1 cellular context compared by ENCODE assay signal in genomic region chr22:23828800-23829680, GRCh38.
TF ChIP-seq lines count a peak whose summit lies in the region.

No MANE protein-coding gene starts in this region.

TF ChIP-seq in SK-N-SH treated with all-trans-retinoic acid at 6 μM for 48 hours, 23 proteins besides CTCF, POLR2A, EP300 and RAD21 (continued from another document):
- TF ChIP-seq CREB5 (CRISPR knock-in tag; IDR thresholded peaks at IDR 0.05; ENCODE audit: low read depth) (no peak), BACH2 (CRISPR knock-in tag; IDR thresholded peaks at IDR 0.05; ENCODE audit: borderline replicate concordance) (no peak), ISL1 (CRISPR knock-in tag; IDR thresholded peaks at IDR 0.05) (no peak), SNAI2 (CRISPR knock-in tag; IDR thresholded peaks at IDR 0.05) (no peak), CSRNP3 (CRISPR knock-in tag; IDR thresholded peaks at IDR 0.05) (no peak), PATZ1 (CRISPR knock-in tag; IDR thresholded peaks at IDR 0.05; ENCODE audit: borderline replicate concordance) (no peak), ZNF8 (CRISPR knock-in tag; IDR thresholded peaks at IDR 0.05) (no peak)
TF ChIP-seq in SK-N-SH treated with all-trans-retinoic acid at 6 μM for 48 hours: peak in this region for 0.
